In genomic region chr3:188157971-188158370, GRCh38 we compare ENCODE assay signal across 17 cellular contexts. TPM values are rescaled to one million over a fixed set of nuclear protein-coding genes. Genes with fewer than 3 reads are reported as not detected.
DNase-seq lines count a peak whose midpoint lies in the region; ATAC-seq, FAIRE-seq and TF ChIP-seq lines count a peak whose summit lies in the region.
"Had no signal": no experiment of that assay in that cellular context is flagged by ENCODE, and none has a peak within 500 bp of the region (broad histone marks: within the 10 kb centered on the region; RNA-seq: fewer than 3 reads in every experiment).

No MANE protein-coding gene starts in this region.

- peak overlapping the region in 1 of 10 donors; percentile 14 for H3K4me3 Mint-ChIP-seq in naive thymus-derived CD4-positive, alpha-beta T cell

- H3K27me3 Mint-ChIP-seq in naive thymus-derived CD4-positive, alpha-beta T cell: no peaks in the 10 kb centered on the region

- no peak for TF ChIP-seq POLR2A in A549 (IDR thresholded peaks at IDR 0.05; ENCODE audit: low read length)

- 56% methylated on average over 5 of the region's 5 CpGs for WGBS in A549 (ENCODE audit: missing lambda C conversion rate)

- peaks cover 55% of the 10 kb centered on the region for H3K4me1 ChIP-seq in A549
- H3K4me1 ChIP-seq in duodenal mucosa (ENCODE audit: control insufficient read depth in 1 of 2, insufficient read depth in 2 of 2, low read length in 2 of 2): peaks cover 70 to 85% of the 10 kb centered on the region in 2 donors
- H3K4me1 ChIP-seq in naive thymus-derived CD4-positive, alpha-beta T cell (ENCODE audit: control insufficient read depth in 2 of 2, insufficient read depth in 2 of 2, low read length in 2 of 2): peaks cover 21 to 25% of the 10 kb centered on the region in 2 donors
- H3K4me1 ChIP-seq in upper lobe of right lung: peaks cover 44% of the 10 kb centered on the region

- POLR2A ChIA-PET in A549 (lab: Yijun Ruan, JAX): no interaction called here
- POLR2A ChIA-PET in naive thymus-derived CD4-positive, alpha-beta T cell (lab: Charles Lee): no interaction called here

- H3K27me3 ChIP-seq in duodenal mucosa (ENCODE audit: control insufficient read depth in 1 of 2, insufficient read depth in 2 of 2, low read length in 2 of 2) (no peaks in the 10 kb centered on the region), upper lobe of right lung (no peaks in the 10 kb centered on the region)
- H3K27me3 ChIP-seq in naive thymus-derived CD4-positive, alpha-beta T cell (ENCODE audit: control insufficient read depth in 2 of 2, insufficient read depth in 2 of 2, low read length in 2 of 2): no peaks in the 10 kb centered on the region
- H3K27me3 ChIP-seq: foreskin keratinocyte had no signal

- peak overlapping the region in 5 of 9 donors; percentile 3 to 20 (median 12) for H3K27ac Mint-ChIP-seq in naive thymus-derived CD4-positive, alpha-beta T cell

- H3K36me3 Mint-ChIP-seq in naive thymus-derived CD4-positive, alpha-beta T cell: peaks cover 0 to 49% (median 8%) of the 10 kb centered on the region in 5 donors

- no peaks in the 10 kb centered on the region for H3K9me3 Mint-ChIP-seq in naive thymus-derived CD4-positive, alpha-beta T cell

- no peak for TF ChIP-seq EP300 in A549 (IDR thresholded peaks at IDR 0.05)

- no peak for FAIRE-seq in A549 (lab: Jason Lieb, UNC)
- FAIRE-seq: K562, RCC 7860, TTC549 had no signal

- H3K9me3 ChIP-seq in A549 (no peaks in the 10 kb centered on the region), duodenal mucosa (ENCODE audit: control insufficient read depth in 1 of 2, low read length in 2 of 2) (no peaks in the 10 kb centered on the region), upper lobe of right lung (no peaks in the 10 kb centered on the region)
- H3K9me3 ChIP-seq in naive thymus-derived CD4-positive, alpha-beta T cell (ENCODE audit: control insufficient read depth in 2 of 3, low read length in 3 of 3): no peaks in the 10 kb centered on the region
- H3K9me3 ChIP-seq: BE2C had no signal

- H3K36me3 ChIP-seq in duodenal mucosa (ENCODE audit: control insufficient read depth in 1 of 2, insufficient read depth in 2 of 2, low read length in 2 of 2) (no peaks in the 10 kb centered on the region), upper lobe of right lung (no peaks in the 10 kb centered on the region)
- no peaks in the 10 kb centered on the region for H3K36me3 ChIP-seq in naive thymus-derived CD4-positive, alpha-beta T cell (ENCODE audit: control insufficient read depth in 2 of 3, insufficient read depth in 3 of 3, low read length in 3 of 3)
- H3K36me3 ChIP-seq: BE2C had no signal

- peaks cover 55 to 73% (median 70%) of the 10 kb centered on the region in 7 donors for H3K4me1 Mint-ChIP-seq in naive thymus-derived CD4-positive, alpha-beta T cell

- intact Hi-C loops in naive thymus-derived CD4-positive, alpha-beta T cell (cut with micrococcal nuclease): loop anchor here (5.0 to 10.0 kb wide), 4 partner anchors 44 to 887 kb away; partner anchors contain the start of gene RTP4 (in 1 of the 2)
- intact Hi-C loops in upper lobe of right lung (cut with DNase I): no loop called here

- DNase-seq in A549 (ENCODE audit: low read depth in 1 of 2, low spot score in 1 of 2): no peak
- DNase-seq in ELF-1 (ENCODE audit: low read depth, low spot score): peak; percentile 37
- DNase-seq in naive thymus-derived CD4-positive, alpha-beta T cell: no peak
- no peak for DNase-seq in AML-193 (lab: John Stamatoyannopoulos, UW)
- no peak for DNase-seq in upper lobe of right lung
- no peak for DNase-seq in SIG-M5 (lab: John Stamatoyannopoulos, UW)
- DNase-seq: BE2C; effector CD4-positive, alpha-beta T cell; foreskin keratinocyte; NCI-H1694 treated with DMSO at 0.1 percent for 48 hours; NCI-H526; nucleus accumbens had no signal

- H3K4me2 ChIP-seq in A549: peak overlapping the region; percentile 38

- no peak overlapping the region for H3K4me3 ChIP-seq in A549
- H3K4me3 ChIP-seq in duodenal mucosa (ENCODE audit: low read depth in 1 of 2, low read length in 2 of 2): peak overlapping the region; percentile 33 to 41
- no peak overlapping the region for H3K4me3 ChIP-seq in naive thymus-derived CD4-positive, alpha-beta T cell (ENCODE audit: low read length)
- no peak overlapping the region for H3K4me3 ChIP-seq in upper lobe of right lung
- H3K4me3 ChIP-seq: K562 had no signal

- H3K27ac ChIP-seq in A549 (peak overlapping the region in 1 of 2 experiments; percentile 66; a peak in 3 of 6 replicates), duodenal mucosa (ENCODE audit: low read depth, low read length) (peak overlapping the region; percentile 3), upper lobe of right lung (no peak overlapping the region)
- H3K27ac ChIP-seq in naive thymus-derived CD4-positive, alpha-beta T cell (ENCODE audit: low read depth, low read length): no peak overlapping the region
- H3K27ac ChIP-seq: foreskin keratinocyte had no signal

- ATAC-seq in A549 (no peak), HG02884 (IDR thresholded peaks at IDR 0.05; ENCODE audit: unreplicated experiment) (no peak), upper lobe of right lung (no peak)
- ATAC-seq in naive thymus-derived CD4-positive, alpha-beta T cell: no peak
- ATAC-seq: foreskin keratinocyte, K562 had no signal

- TF ChIP-seq RAD21 in A549 (conservative IDR thresholded peaks at IDR 0.05 in 1 of 2, IDR thresholded peaks at IDR 0.05 in 1 of 2): no peak

- CTCF ChIA-PET in A549 (lab: Yijun Ruan, JAX): no interaction called here
- CTCF ChIA-PET in naive thymus-derived CD4-positive, alpha-beta T cell (lab: Charles Lee): no interaction called here

- peak overlapping the region in 1 of 2 donors; percentile 15 for H3K9ac ChIP-seq in duodenal mucosa (ENCODE audit: low read depth in 1 of 2, low read length in 2 of 2)

- no peak for TF ChIP-seq CTCF in A549 (IDR thresholded peaks at IDR 0.05)
- no peak for TF ChIP-seq CTCF in upper lobe of right lung (IDR thresholded peaks at IDR 0.05)

TF ChIP-seq in A549, 52 proteins besides CTCF, POLR2A, EP300 and RAD21:
- TF ChIP-seq NFE2L2 (conservative IDR thresholded peaks at IDR 0.05; ENCODE audit: low read length): no peak
- no peak for TF ChIP-seq E2F6 (IDR thresholded peaks at IDR 0.05; ENCODE audit: borderline replicate concordance, low read depth)
- no peak for TF ChIP-seq CHD2 (IDR thresholded peaks at IDR 0.05; ENCODE audit: low read length, partially characterized antibody)
- no peak for TF ChIP-seq MYC (IDR thresholded peaks at IDR 0.05; ENCODE audit: borderline replicate concordance, low read length)
- no peak for TF ChIP-seq REST (IDR thresholded peaks at IDR 0.05)
- TF ChIP-seq EHMT2 (IDR thresholded peaks at IDR 0.05; ENCODE audit: low read depth): no peak
- TF ChIP-seq FOSL2 (IDR thresholded peaks at IDR 0.05): no peak
- TF ChIP-seq FOSL2 (CRISPR knock-in tag; IDR thresholded peaks at IDR 0.05): no peak
- TF ChIP-seq MAZ (IDR thresholded peaks at IDR 0.05; ENCODE audit: borderline replicate concordance, low read depth, low read length): no peak
- no peak for TF ChIP-seq ZC3H11A (IDR thresholded peaks at IDR 0.05)
- no peak for TF ChIP-seq PHF8 (IDR thresholded peaks at IDR 0.05; ENCODE audit: borderline replicate concordance, low read depth)
- no peak for TF ChIP-seq MAX (IDR thresholded peaks at IDR 0.05)

RNA-seq across cellular contexts. Expression of gene LPP, which starts 4.0 kb away (rescaled TPM):
- polyA plus RNA-seq in A549 (2011; rRNA removed): 30.4 and 30.8 TPM in 2 replicates
- polyA plus RNA-seq in A549 (2012; cell fraction: cytosol; rRNA removed): 3.4 and 5.3 TPM in 2 replicates
- 11.9 and 13.1 TPM in 2 replicates for polyA plus RNA-seq in A549 (2012; cell fraction: nucleus; rRNA removed)
- 11.0 to 14.9 TPM (median 12.2 TPM) in 3 replicates for polyA plus RNA-seq in A549 (2017; fragmentation: RNase III; extraction: RNeasy Plus Mini Kit Qiagen cat#74134 plus additional on column Dnase treatment)
- polyA minus RNA-seq in A549 (2011; rRNA and poly(A)+ RNA removed): 405 and 592 TPM in 2 replicates
- 10 to 100 TPM; 12.5 to 95.2 (median 52.3) TPM for total RNA-seq in naive thymus-derived CD4-positive, alpha-beta T cell
- polyA plus RNA-seq in naive thymus-derived CD4-positive, alpha-beta T cell: 10 to 100 TPM; 10.3 to 12.1 TPM
- total RNA-seq in upper lobe of right lung: 191 TPM
- polyA plus RNA-seq: K562 had no signal

Comparison
In these comparisons a context has a peak if more than half of its experiments do, and no peak if none do; other contexts are left out.
1. H3K4me3 ChIP-seq: peak in duodenal mucosa (2 of 2); none in A549 (single experiment), naive thymus-derived CD4-positive, alpha-beta T cell (single experiment) and upper lobe of right lung (single experiment).